Comparison of ENCODE assay signal across 8 cellular contexts in genomic region chr2:62506421-62506750, GRCh38. TPM values are rescaled to one million over a fixed set of nuclear protein-coding genes. Genes with fewer than 3 reads are reported as not detected.
DNase-seq lines count a peak whose midpoint lies in the region; ATAC-seq and FAIRE-seq lines count a peak whose summit lies in the region.

No MANE protein-coding gene starts in this region.

- H3K27ac ChIP-seq in angular gyrus (ENCODE audit: low read depth, low read length): peak overlapping the region; percentile 98
- H3K27ac ChIP-seq in thymus (ENCODE audit: low read depth): no peak overlapping the region

- H3K4me1 ChIP-seq in thymus (ENCODE audit: control insufficient read depth, insufficient read depth, low read length): peaks cover 4% of the 10 kb centered on the region

- under 1% methylated on average over 3 of the region's 3 CpGs for WGBS in thymus

- DNase-seq in left lobe of liver (ENCODE audit: low spot score) (no peak), HK-2 (ENCODE audit: unreplicated experiment) (no peak), NCI-H526 treated with DMSO at 0.1 percent for 48 hours (lab: John Stamatoyannopoulos, UW) (no peak)

- FAIRE-seq in A204.1 (lab: Jason Lieb, UNC): peak; percentile 37

- ATAC-seq in GM18909 (IDR thresholded peaks at IDR 0.05; ENCODE audit: poor library complexity, unreplicated experiment) (peak; percentile 40), HG03139 (IDR thresholded peaks at IDR 0.05; ENCODE audit: unreplicated experiment) (peak; percentile 30), left lobe of liver (peak; percentile 33)

- no peaks in the 10 kb centered on the region for H3K27me3 ChIP-seq in thymus (ENCODE audit: control insufficient read depth, insufficient read depth)

- H3K36me3 ChIP-seq in thymus (ENCODE audit: control insufficient read depth, insufficient read depth): no peaks in the 10 kb centered on the region

- no peaks in the 10 kb centered on the region for H3K9me3 ChIP-seq in thymus (ENCODE audit: control insufficient read depth)

- H3K4me3 ChIP-seq in thymus (ENCODE audit: low read length): peak overlapping the region; percentile 63

RNA-seq across cellular contexts. Expression of gene TMEM17, which starts 0.4 kb away (rescaled TPM):
- 0.50 TPM for total RNA-seq in left lobe of liver
- polyA plus RNA-seq in thymus: 1.9 TPM
